ENCODE assay signal across 1 cellular context in the genomic region with DNA sequence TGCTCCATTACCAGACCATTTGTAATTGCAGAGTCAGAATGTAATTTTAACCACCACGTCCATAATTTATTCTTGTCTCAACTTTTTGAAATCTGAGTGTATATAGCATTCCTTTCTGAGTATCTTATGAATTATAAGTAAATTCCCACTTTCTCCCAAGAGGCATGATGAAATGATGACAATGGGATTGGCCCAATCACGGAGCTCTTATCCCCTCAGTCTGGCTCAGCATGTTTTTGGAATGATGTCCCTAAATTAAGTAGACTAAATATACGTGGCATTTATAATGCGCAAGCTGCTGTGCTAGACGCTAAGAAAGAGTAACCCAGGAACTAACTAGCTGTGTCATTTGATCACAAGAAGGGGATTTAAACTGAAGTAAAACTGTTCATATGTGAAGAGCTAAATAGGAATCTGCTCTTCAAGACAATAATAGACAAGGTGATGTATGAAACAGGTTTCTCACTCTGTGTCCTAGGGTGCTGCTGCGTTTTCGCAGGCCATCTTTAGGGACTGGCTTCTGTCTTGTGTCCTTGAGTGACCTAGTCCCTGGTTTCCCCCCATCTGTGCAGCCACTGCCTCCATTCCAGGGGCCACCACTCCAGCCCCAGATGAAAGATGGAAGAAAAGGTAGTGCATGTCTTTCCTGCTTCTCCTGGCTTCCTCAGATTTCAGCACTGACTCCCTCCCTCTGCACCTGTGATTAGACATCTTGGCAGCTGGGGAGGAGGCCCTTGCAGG. TPM values are rescaled to one million over a fixed set of nuclear protein-coding genes. Genes with fewer than 3 reads are reported as not detected.
"Had no signal": no experiment of that assay in that cellular context is flagged by ENCODE, and none has a peak within 500 bp of the region (broad histone marks: within the 10 kb centered on the region; RNA-seq: fewer than 3 reads in every experiment).

No MANE protein-coding gene starts in this region.

RNA-seq across cellular contexts. Expression of gene FBXW10, which starts 4.0 kb away (rescaled TPM):
- total RNA-seq: SK-MEL-5 had no signal
